ENCODE assay signal across 18 cellular contexts in the genomic region with DNA sequence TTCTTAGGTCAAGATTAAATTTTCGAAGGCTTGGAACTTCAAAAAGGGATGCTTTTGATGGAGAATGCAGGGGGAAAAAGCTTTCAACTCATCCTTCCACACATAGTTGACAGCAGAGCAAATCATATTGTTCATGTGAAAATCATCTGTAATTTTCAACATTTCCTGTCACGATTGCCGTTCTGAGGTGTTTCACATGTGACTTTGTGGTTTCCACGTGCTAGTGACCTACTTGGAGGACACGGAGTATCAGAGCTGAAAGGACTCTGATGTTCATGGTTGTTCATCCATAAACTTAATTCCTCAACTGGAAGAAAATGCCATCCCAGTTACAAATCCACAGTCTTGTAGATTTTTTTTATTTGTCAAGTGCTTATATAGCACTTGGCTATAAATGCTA.
DNase-seq lines count a peak whose midpoint lies in the region; ATAC-seq, FAIRE-seq and TF ChIP-seq lines count a peak whose summit lies in the region.
"Had no signal": no experiment of that assay in that cellular context is flagged by ENCODE, and none has a peak within 500 bp of the region (broad histone marks: within the 10 kb centered on the region; RNA-seq: fewer than 3 reads in every experiment).

No MANE protein-coding gene starts in this region.

- peaks cover 13 to 14% of the 10 kb centered on the region in 2 donors for H3K4me1 Mint-ChIP-seq in immature natural killer cell

- no peak overlapping the region for H3K4me3 ChIP-seq in H7 (ENCODE audit: insufficient read depth, low read depth, low read length)

- H3K27me3 ChIP-seq in H7 (ENCODE audit: control insufficient read depth, insufficient read depth, low read length) = no peaks in the 10 kb centered on the region

- H3K4me3 Mint-ChIP-seq in immature natural killer cell = peak overlapping the region in 2 of 5 donors; percentile 34 to 36
- H3K4me3 Mint-ChIP-seq: CD4-positive, alpha-beta memory T cell had no signal

- TF ChIP-seq CTCF in D721Med (IDR thresholded peaks at IDR 0.05; ENCODE audit: insufficient read depth, missing control alignments) = no peak

- in situ Hi-C loops in G401 (cut with HindIII; ENCODE audit: low sequenced_read_pairs) = no loop called here

- peak; percentile 51 for FAIRE-seq in D721Med (lab: Jason Lieb, UNC)
- FAIRE-seq: G401.6, GM12892, H54 had no signal

- H3K27ac Mint-ChIP-seq in immature natural killer cell = no peak overlapping the region
- H3K27ac Mint-ChIP-seq: CD4-positive, alpha-beta memory T cell had no signal

- peaks cover 0 to 2% (median 2%) of the 10 kb centered on the region in 3 donors for H3K27me3 Mint-ChIP-seq in immature natural killer cell (ENCODE audit: low read depth in 3 of 3)

- H3K36me3 Mint-ChIP-seq in immature natural killer cell = no peaks in the 10 kb centered on the region
- H3K36me3 Mint-ChIP-seq: CD4-positive, alpha-beta memory T cell had no signal

- no peaks in the 10 kb centered on the region for H3K36me3 ChIP-seq in H7 (replicated peaks; ENCODE audit: control insufficient read depth, insufficient read depth, low read length)

- DNase-seq in left ventricle myocardium superior (no peak), left cardiac atrium (no peak), D721Med (ENCODE audit: insufficient read length, low spot score) (no peak), DMS53 (lab: John Stamatoyannopoulos, UW) (peak; percentile 61), immature natural killer cell (peak in 2 of 3 donors; percentile 4 to 21), H7 (no peak), G401 (ENCODE audit: low spot score) (no peak)
- DNase-seq: C1 segment of cervical spinal cord; Calu3; CD4-positive, alpha-beta memory T cell; COR-L47; DMS153; DMS79 treated with DMSO at 0.1 percent for 48 hours; GOT3 had no signal

- no peaks in the 10 kb centered on the region for H3K9me3 Mint-ChIP-seq in immature natural killer cell

- ATAC-seq in left ventricle myocardium superior (peak; percentile 5), left cardiac atrium (no peak)
- ATAC-seq: HCT116 had no signal

- intact Hi-C loops in left ventricle myocardium superior (cut with micrococcal nuclease) = no loop called here
- intact Hi-C loops in left cardiac atrium (cut with DNase I) = no loop called here

Comparison
In these comparisons a context has a peak if more than half of its experiments do, and no peak if none do; other contexts are left out.
1. DNase-seq: peak in DMS53 (single experiment) and immature natural killer cell (2 of 3); none in left ventricle myocardium superior (single experiment), left cardiac atrium (single experiment), D721Med (single experiment), H7 (single experiment) and G401 (single experiment).